ENCODE assay signal across 20 cellular contexts in the genomic region with DNA sequence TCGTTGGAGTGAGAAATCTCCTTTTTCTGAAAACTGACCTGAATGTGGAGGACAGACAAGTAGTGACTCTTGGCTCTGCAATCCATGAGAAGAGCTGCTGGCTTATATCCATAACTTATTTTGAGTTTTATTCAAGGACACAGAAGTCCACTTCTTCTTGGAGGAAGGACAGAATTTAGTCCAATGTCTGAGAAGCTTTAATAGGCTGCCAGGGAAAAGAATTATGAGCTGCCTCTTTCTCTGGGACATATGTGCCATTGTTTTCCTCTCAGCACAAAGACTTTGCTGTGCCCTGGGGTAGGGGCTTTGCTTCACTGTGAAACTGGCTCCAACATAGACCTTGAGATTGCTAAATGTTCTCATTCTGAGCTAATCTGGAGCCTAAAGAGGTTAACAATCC. TPM values are rescaled to one million over a fixed set of nuclear protein-coding genes. Genes with fewer than 3 reads are reported as not detected.
DNase-seq lines count a peak whose midpoint lies in the region; ATAC-seq and TF ChIP-seq lines count a peak whose summit lies in the region.
"Had no signal": no experiment of that assay in that cellular context is flagged by ENCODE, and none has a peak within 500 bp of the region (broad histone marks: within the 10 kb centered on the region; RNA-seq: fewer than 3 reads in every experiment).

No MANE protein-coding gene starts in this region.

- no peak overlapping the region for H3K4me3 ChIP-seq in gastroesophageal sphincter
- H3K4me3 ChIP-seq: SJSA1 had no signal

- no peak overlapping the region for H3K27ac ChIP-seq in gastroesophageal sphincter
- H3K27ac ChIP-seq: 22Rv1, SJSA1 had no signal

- no peaks in the 10 kb centered on the region for H3K36me3 ChIP-seq in gastroesophageal sphincter
- H3K36me3 ChIP-seq: BE2C, SJSA1 had no signal

- peaks cover 0 to 5% (median 0%) of the 10 kb centered on the region in 3 donors for H3K9me3 ChIP-seq in gastroesophageal sphincter
- H3K9me3 ChIP-seq: BE2C, SJSA1 had no signal

- ATAC-seq in sciatic nerve: peak; percentile 50
- no peak for ATAC-seq in gastroesophageal sphincter
- ATAC-seq in GM21786 (IDR thresholded peaks at IDR 0.05; ENCODE audit: unreplicated experiment): no peak
- ATAC-seq: HCT116 had no signal

- WGBS in gastroesophageal sphincter (ENCODE audit: low coverage in 1 of 2), 2 donors: 20 to 50% methylated on average over 1 of the region's 1 CpG

- no peak for TF ChIP-seq EP300 in gastroesophageal sphincter (IDR thresholded peaks at IDR 0.05)

- TF ChIP-seq POLR2A in gastroesophageal sphincter (IDR thresholded peaks at IDR 0.05): no peak

- DNase-seq in DMS153 treated with DMSO at 0.1 percent for 48 hours (lab: John Stamatoyannopoulos, UW; ENCODE audit: unreplicated experiment): peak; percentile 17
- no peak for DNase-seq in DMS153 (lab: John Stamatoyannopoulos, UW)
- peak; percentile 2 for DNase-seq in inferior parietal cortex (ENCODE audit: extremely low spot score)
- DNase-seq in sciatic nerve (ENCODE audit: low spot score): no peak
- no peak for DNase-seq in stimulated activated CD4-positive, alpha-beta T cell treated with anti-CD3 and anti-CD28 coated beads, Interleukin-2, amount 100 ng/mL, for 48 hours
- DNase-seq: BE2C, DMS53, NCI-H1048, NCI-H1694, NCI-H2029 treated with DMSO at 0.1 percent for 48 hours, NCI-H446 treated with DMSO at 0.1 percent for 48 hours, NCI-H526, Right ventricle myocardium superior, RPMI8226 had no signal

- no peaks in the 10 kb centered on the region for H3K4me1 ChIP-seq in gastroesophageal sphincter
- H3K4me1 ChIP-seq: BE2C, SJSA1 had no signal

- intact Hi-C loops in sciatic nerve (cut with DNase I): no loop called here

- TF ChIP-seq CTCF in gastroesophageal sphincter (IDR thresholded peaks at IDR 0.05): no peak

- H3K27me3 ChIP-seq in gastroesophageal sphincter: peaks cover 17% of the 10 kb centered on the region
- H3K27me3 ChIP-seq: BE2C, SJSA1 had no signal

RNA-seq across cellular contexts. Expression of a gene that starts 20.5 kb away (rescaled TPM):
- total RNA-seq in sciatic nerve (not detected), gastroesophageal sphincter (under 1 TPM in 2 of 4 donors, not detected in 2; 0.69 TPM)
- total RNA-seq: Right ventricle myocardium superior, SJSA1 had no signal

RNA-seq across cellular contexts. Expression of a gene that starts 31.3 kb away (rescaled TPM):
- total RNA-seq in sciatic nerve (69.7 TPM), gastroesophageal sphincter (10 to 100 TPM in 3 of 4 donors, 1 to 10 TPM in 1; 6.5 to 42.4 (median 28.7) TPM)
- total RNA-seq: H4, SJSA1 had no signal

RNA-seq across cellular contexts. Expression of a gene that starts 31.7 kb away (rescaled TPM):
- 78.8 TPM for total RNA-seq in sciatic nerve
- total RNA-seq in gastroesophageal sphincter: 10 to 100 TPM; 18.2 to 69.3 (median 52.6) TPM
- total RNA-seq: SJSA1 had no signal

Comparison
In these comparisons a context has a peak if more than half of its experiments do, and no peak if none do; other contexts are left out.
1. DNase-seq: peak in DMS153 treated with DMSO at 0.1 percent for 48 hours (single experiment) and inferior parietal cortex (single experiment); none in DMS153 (single experiment), sciatic nerve (single experiment) and stimulated activated CD4-positive, alpha-beta T cell treated with anti-CD3 and anti-CD28 coated beads, Interleukin-2, amount 100 ng/mL, for 48 hours (0 of 2).